ENCODE assay signal across 8 cellular contexts in the genomic region with DNA sequence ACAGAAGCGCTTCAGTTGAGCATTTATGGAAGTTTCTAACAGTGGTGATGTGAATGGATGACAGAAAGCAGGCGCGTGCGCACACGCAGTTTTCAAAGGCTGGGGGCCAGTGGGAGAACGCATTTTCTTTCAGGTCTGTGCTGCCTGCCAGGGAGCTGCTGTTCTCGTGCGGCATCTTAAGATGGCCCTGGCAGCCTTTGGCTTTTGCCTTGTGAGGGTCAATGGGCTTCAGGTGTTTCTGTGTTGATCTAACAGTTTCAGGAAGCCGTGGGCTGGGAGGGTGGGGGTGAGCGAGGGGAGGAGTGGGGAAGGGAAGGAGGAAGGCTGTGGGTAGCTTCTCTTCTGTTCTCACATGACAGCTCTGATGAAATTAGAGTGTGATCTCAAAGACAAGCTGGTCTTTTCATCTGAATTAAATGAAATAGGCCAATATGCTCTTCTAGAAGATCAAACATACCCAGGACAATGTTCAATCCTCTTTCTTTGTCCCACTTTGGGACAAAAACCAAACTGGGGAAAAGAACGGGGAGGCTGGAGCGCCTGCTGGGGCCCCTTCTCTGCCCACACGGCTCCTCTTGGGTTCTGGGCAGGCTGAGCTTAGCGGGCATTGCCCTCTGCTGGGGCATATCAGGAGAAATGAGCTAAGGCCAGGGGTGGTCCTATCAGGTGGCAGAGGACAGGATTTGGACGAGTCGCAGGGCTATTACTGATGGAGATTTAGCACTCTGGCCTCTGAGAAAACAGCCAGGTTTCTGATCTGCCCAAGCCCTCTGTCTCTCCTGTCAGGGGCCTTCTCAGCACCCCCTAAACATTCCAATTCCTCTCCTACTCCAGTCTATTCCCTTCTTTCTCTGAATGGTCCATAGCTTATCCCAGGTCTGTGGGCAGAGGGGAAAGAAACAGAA.
DNase-seq lines count a peak whose midpoint lies in the region; ATAC-seq and TF ChIP-seq lines count a peak whose summit lies in the region.

No MANE protein-coding gene starts in this region.

- peak; percentile 42 to 43 for ATAC-seq in CD4-positive, CD25-positive, alpha-beta regulatory T cell (ENCODE audit: low read depth in 2 of 2)
- ATAC-seq in HG02678 (IDR thresholded peaks at IDR 0.05; ENCODE audit: unreplicated experiment): peak; percentile 19
- no peak for ATAC-seq in GM21390 (IDR thresholded peaks at IDR 0.05; ENCODE audit: unreplicated experiment)
- ATAC-seq in GM21619 (IDR thresholded peaks at IDR 0.05; ENCODE audit: unreplicated experiment): no peak

- DNase-seq in CD4-positive, CD25-positive, alpha-beta regulatory T cell: peak; percentile 37 to 76 (median 67)
- DNase-seq in astrocyte of the cerebellum (ENCODE audit: low read depth) (peak; percentile 5), iPS-NIHi11 (ENCODE audit: low spot score) (peak; percentile 35)
- peak; percentile 22 to 37 for DNase-seq in stimulated activated CD4-positive, alpha-beta T cell treated with anti-CD3 and anti-CD28 coated beads, Interleukin-15, amount 100 ng/mL, for 1 hour (ENCODE audit: low read depth in 1 of 2, low spot score in 1 of 2)

- H3K79me2 ChIP-seq in SU-DHL-6 (ENCODE audit: insufficient read depth, low read length): no peaks in the 10 kb centered on the region

- H3K9me3 ChIP-seq in CD4-positive, CD25-positive, alpha-beta regulatory T cell (ENCODE audit: control insufficient read depth in 2 of 2, low read length in 2 of 2): no peaks in the 10 kb centered on the region
- no peaks in the 10 kb centered on the region for H3K9me3 ChIP-seq in SU-DHL-6 (ENCODE audit: insufficient read depth, low read length)

- in situ Hi-C loops in astrocyte of the cerebellum (cut with HindIII; ENCODE audit: low sequenced_read_pairs): no loop called here

- TF ChIP-seq CTCF in SU-DHL-6 (IDR thresholded peaks at IDR 0.05; ENCODE audit: insufficient read depth, low read length, poor library complexity, severe bottlenecking) (peak; percentile 53), astrocyte of the cerebellum (IDR thresholded peaks at IDR 0.05; ENCODE audit: low read depth, low read length, missing control alignments) (peak; percentile 54)

- H3K27ac ChIP-seq in CD4-positive, CD25-positive, alpha-beta regulatory T cell (ENCODE audit: insufficient read depth, low read length, poor library complexity, severe bottlenecking): peak overlapping the region; percentile 78
- no peak overlapping the region for H3K27ac ChIP-seq in SU-DHL-6 (ENCODE audit: low read depth, low read length)

- H3K9me2 ChIP-seq in SU-DHL-6 (replicated peaks; ENCODE audit: insufficient read depth, low read length): no peaks in the 10 kb centered on the region

- no peaks in the 10 kb centered on the region for H3K27me3 Mint-ChIP-seq in CD4-positive, CD25-positive, alpha-beta regulatory T cell

- H3K9ac ChIP-seq in SU-DHL-6 (ENCODE audit: low read length): peak overlapping the region; percentile 9; the same call in 1 of the 2 replicates

- H3K36me3 Mint-ChIP-seq in CD4-positive, CD25-positive, alpha-beta regulatory T cell: no peaks in the 10 kb centered on the region

- no peaks in the 10 kb centered on the region for H3K36me3 ChIP-seq in CD4-positive, CD25-positive, alpha-beta regulatory T cell (ENCODE audit: control insufficient read depth, insufficient read depth, low read length)
- H3K36me3 ChIP-seq in SU-DHL-6 (ENCODE audit: low read length): no peaks in the 10 kb centered on the region

- H3K4me1 Mint-ChIP-seq in CD4-positive, CD25-positive, alpha-beta regulatory T cell: peaks cover 17 to 79% (median 45%) of the 10 kb centered on the region in 4 donors

- H2AFZ ChIP-seq in SU-DHL-6 (ENCODE audit: low read depth, low read length, severe bottlenecking): peak overlapping the region; percentile 67

- H3K4me1 ChIP-seq in CD4-positive, CD25-positive, alpha-beta regulatory T cell (ENCODE audit: control insufficient read depth, insufficient read depth, low read length, poor library complexity, severe bottlenecking): peaks cover 54% of the 10 kb centered on the region

- H3K27ac Mint-ChIP-seq in CD4-positive, CD25-positive, alpha-beta regulatory T cell: peak overlapping the region; percentile 97 to 100 (median 99)

- H3F3A ChIP-seq in SU-DHL-6 (ENCODE audit: insufficient read depth): no peaks in the 10 kb centered on the region

- no peaks in the 10 kb centered on the region for H3K27me3 ChIP-seq in CD4-positive, CD25-positive, alpha-beta regulatory T cell (ENCODE audit: control insufficient read depth, insufficient read depth, low read length)
- H3K27me3 ChIP-seq in SU-DHL-6 (ENCODE audit: low read length): no peaks in the 10 kb centered on the region

- H3K4me3 Mint-ChIP-seq in CD4-positive, CD25-positive, alpha-beta regulatory T cell: peak overlapping the region; percentile 73 to 93 (median 83)

- H4K20me1 ChIP-seq in SU-DHL-6 (ENCODE audit: low read depth, low read length): no peaks in the 10 kb centered on the region

- H3K9me3 Mint-ChIP-seq in CD4-positive, CD25-positive, alpha-beta regulatory T cell: no peaks in the 10 kb centered on the region

- peak overlapping the region; percentile 73 for H3K4me3 ChIP-seq in CD4-positive, CD25-positive, alpha-beta regulatory T cell (ENCODE audit: low read depth, low read length)
- H3K4me3 ChIP-seq in SU-DHL-6 (ENCODE audit: insufficient read depth, low read length, poor library complexity, severe bottlenecking) (no peak overlapping the region), astrocyte of the cerebellum (ENCODE audit: low read depth, low read length) (peak overlapping the region; percentile 12)

- peak overlapping the region; percentile 45 for H3K4me2 ChIP-seq in SU-DHL-6 (ENCODE audit: low read depth, low read length, poor library complexity, severe bottlenecking)

Comparison
In these comparisons a context has a peak if more than half of its experiments do, and no peak if none do; other contexts are left out.
1. ATAC-seq: peak in CD4-positive, CD25-positive, alpha-beta regulatory T cell (2 of 2) and HG02678 (single experiment); none in GM21390 (single experiment) and GM21619 (single experiment).
2. DNase-seq: peak in every context shown above with its lines; median percentile 67 in CD4-positive, CD25-positive, alpha-beta regulatory T cell; 35 in iPS-NIHi11; 30 in stimulated activated CD4-positive, alpha-beta T cell treated with anti-CD3 and anti-CD28 coated beads, Interleukin-15, amount 100 ng/mL, for 1 hour; 5 in astrocyte of the cerebellum.